3 cellular contexts compared by ENCODE assay signal in genomic region chr17:62672957-62673356, GRCh38.
"Had no signal": no experiment of that assay in that cellular context is flagged by ENCODE, and none has a peak within 500 bp of the region (broad histone marks: within the 10 kb centered on the region; RNA-seq: fewer than 3 reads in every experiment).

No MANE protein-coding gene starts in this region.

- H3K9me3 ChIP-seq: Peyer's patch had no signal

- H3K27ac ChIP-seq: Peyer's patch had no signal

- H3K27me3 ChIP-seq: Peyer's patch had no signal

- H3K4me1 ChIP-seq: Peyer's patch had no signal

- H3K36me3 ChIP-seq: Peyer's patch had no signal

- H3K4me3 ChIP-seq: Peyer's patch had no signal

- DNase-seq: activated CD8-positive, alpha-beta memory T cell treated with anti-CD3 and anti-CD28 coated beads, Interleukin-2, amount 50 U/mL, for 4 hours; SIG-M5 had no signal
